10 cellular contexts compared by ENCODE assay signal in the genomic region with DNA sequence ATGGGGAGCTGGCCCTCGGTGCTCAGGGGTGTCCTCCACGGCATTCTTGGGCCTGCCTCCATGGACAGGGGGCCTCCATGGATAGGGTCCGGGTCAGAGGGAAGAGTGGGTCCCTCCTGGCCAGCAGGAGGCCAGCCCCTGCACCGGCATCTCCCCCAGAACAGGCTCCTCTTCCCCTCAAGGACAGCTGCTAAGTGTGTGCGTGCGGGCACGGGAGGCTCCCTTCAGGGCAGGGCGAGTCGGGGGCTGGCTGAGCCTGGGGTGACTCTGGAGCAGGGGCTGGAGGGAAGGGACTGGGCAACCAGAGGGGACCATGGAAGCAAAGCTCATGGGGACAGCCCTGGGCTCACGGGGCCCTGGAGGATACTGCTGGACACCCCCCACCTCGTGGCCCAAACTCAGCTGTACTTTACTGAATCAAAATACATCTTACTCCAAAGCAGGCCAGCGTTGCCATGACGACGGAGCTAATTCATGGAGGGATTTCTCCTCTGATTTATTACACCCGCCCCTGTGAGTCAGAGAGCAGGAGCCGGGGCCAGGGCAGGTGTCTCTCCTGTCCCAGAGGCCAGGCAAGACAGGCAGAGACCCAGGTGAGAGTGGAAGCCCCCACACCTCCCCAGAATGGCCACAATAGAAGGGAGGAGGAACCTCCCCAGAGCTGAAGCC. TPM values are rescaled to one million over a fixed set of nuclear protein-coding genes. Genes with fewer than 3 reads are reported as not detected.
A peak's percentile ranks its signal among the peaks of the same experiment; 100 is the strongest.
DNase-seq lines count a peak whose midpoint lies in the region; ATAC-seq, FAIRE-seq and TF ChIP-seq lines count a peak whose summit lies in the region.
"Had no signal": no experiment of that assay in that cellular context is flagged by ENCODE, and none has a peak within 500 bp of the region (broad histone marks: within the 10 kb centered on the region; RNA-seq: fewer than 3 reads in every experiment).

No MANE protein-coding gene starts in this region.

- TF ChIP-seq CTCF in A549 (IDR thresholded peaks at IDR 0.05) (no peak), Calu3 (IDR thresholded peaks at IDR 0.05; ENCODE audit: unreplicated experiment) (no peak), fibroblast of the aortic adventitia (IDR thresholded peaks at IDR 0.05; ENCODE audit: insufficient read depth, low read length) (no peak)

- no peak for TF ChIP-seq EP300 in A549 (IDR thresholded peaks at IDR 0.05)

- WGBS in A549 (ENCODE audit: missing lambda C conversion rate): 47% methylated on average over 11 of the region's 16 CpGs

- intact Hi-C loops in Calu3 (cut with micrococcal nuclease; ENCODE audit: unreplicated experiment): no loop called here

- H3K27ac Mint-ChIP-seq in Calu3 (ENCODE audit: unreplicated experiment): no peak overlapping the region

- H3K27ac ChIP-seq in A549: no peak overlapping the region
- H3K27ac ChIP-seq: pancreas, upper lobe of right lung had no signal

- TF ChIP-seq POLR2A in A549 (IDR thresholded peaks at IDR 0.05; ENCODE audit: low read length): no peak

- no peaks in the 10 kb centered on the region for H3K9me3 Mint-ChIP-seq in Calu3 (ENCODE audit: low read depth, unreplicated experiment)

- POLR2A ChIA-PET in A549 (lab: Yijun Ruan, JAX): interaction anchor here (1.0 to 1.5 kb wide), 6 partner anchors 11 to 409 kb away, joined by 3 to 9 read pairs (median 6); partner anchors contain the start of genes ECI1, MLST8, PGP and TRAF7

- no peak overlapping the region; the same call in 2 of the 3 replicates for H3K4me2 ChIP-seq in A549

- ATAC-seq in A549: peak; percentile 3 to 13; a peak in 4 of 6 replicates
- ATAC-seq in GM19463 (IDR thresholded peaks at IDR 0.05; ENCODE audit: unreplicated experiment): no peak

- no peak overlapping the region for H3K4me3 Mint-ChIP-seq in Calu3 (ENCODE audit: low read depth, unreplicated experiment)

- H3K27me3 Mint-ChIP-seq in Calu3 (ENCODE audit: unreplicated experiment): peaks cover 80% of the 10 kb centered on the region

- H3K4me3 ChIP-seq in A549 (no peak overlapping the region), fibroblast of the aortic adventitia (ENCODE audit: low read depth, low read length) (no peak overlapping the region)
- H3K4me3 ChIP-seq: pancreas, upper lobe of right lung had no signal

- no TSS peak for BruUV-seq in Calu3 (replicated peaks; lab: Mats Ljungman, UMichigan)

- no peak for TF ChIP-seq RAD21 in A549 (conservative IDR thresholded peaks at IDR 0.05 in 1 of 2, IDR thresholded peaks at IDR 0.05 in 1 of 2)

- H3K4me1 Mint-ChIP-seq in Calu3 (ENCODE audit: low read depth, unreplicated experiment): peaks cover 10% of the 10 kb centered on the region

- FAIRE-seq in A549 (lab: Jason Lieb, UNC): no peak
- FAIRE-seq: pancreas had no signal

- DNase-seq in A549 (ENCODE audit: low read depth in 1 of 2, low spot score in 1 of 2) (peak; percentile 55 to 70), Calu3 (peak; percentile 57), RPMI7951 (ENCODE audit: low read depth) (peak; percentile 57), fibroblast of the aortic adventitia (ENCODE audit: low read depth) (peak; percentile 43), SIG-M5 treated with dmso at 0.1 percent for 504 hours (lab: John Stamatoyannopoulos, UW; ENCODE audit: unreplicated experiment) (no peak), mesenteric fat pad (ENCODE audit: low spot score) (no peak), hippocampal formation (lab: John Stamatoyannopoulos, UW) (no peak)
- DNase-seq: upper lobe of right lung had no signal

- H3K4me1 ChIP-seq in A549: peaks cover 18% of the 10 kb centered on the region

- H3K9me3 ChIP-seq in A549: no peaks in the 10 kb centered on the region
- H3K9me3 ChIP-seq: pancreas, upper lobe of right lung had no signal

- H3K36me3 Mint-ChIP-seq in Calu3 (ENCODE audit: insufficient read depth, unreplicated experiment): peaks cover 20% of the 10 kb centered on the region

- CTCF ChIA-PET in A549 (lab: Yijun Ruan, JAX) (interaction anchor here (0.6 to 5.0 kb wide), 28 partner anchors 9 to 316 kb away, joined by 3 to 33 read pairs (median 6); partner anchors contain the start of genes BRICD5, ECI1 and MLST8), Calu3 (lab: Charles Lee) (interaction anchor here (0.6 to 2.4 kb wide), 12 partner anchors 9 to 470 kb away, joined by 3 to 27 read pairs (median 4); partner anchors contain the start of genes ECI1, PGP and TRAF7)

TF ChIP-seq in A549, 52 proteins besides CTCF, POLR2A, EP300 and RAD21 (continues in another document):
- TF ChIP-seq, protein P1, sequence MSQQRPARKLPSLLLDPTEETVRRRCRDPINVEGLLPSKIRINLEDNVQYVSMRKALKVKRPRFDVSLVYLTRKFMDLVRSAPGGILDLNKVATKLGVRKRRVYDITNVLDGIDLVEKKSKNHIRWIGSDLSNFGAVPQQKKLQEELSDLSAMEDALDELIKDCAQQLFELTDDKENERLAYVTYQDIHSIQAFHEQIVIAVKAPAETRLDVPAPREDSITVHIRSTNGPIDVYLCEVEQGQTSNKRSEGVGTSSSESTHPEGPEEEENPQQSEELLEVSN (IDR thresholded peaks at IDR 0.05; ENCODE audit: borderline replicate concordance, low read depth): no peak
- TF ChIP-seq KDM1A (IDR thresholded peaks at IDR 0.05; ENCODE audit: low read depth) (no peak), NPAS2 (CRISPR knock-in tag; IDR thresholded peaks at IDR 0.05; ENCODE audit: borderline replicate concordance) (no peak), MYC (IDR thresholded peaks at IDR 0.05; ENCODE audit: borderline replicate concordance, low read length) (no peak), KDM5A (IDR thresholded peaks at IDR 0.05) (no peak), RARB (CRISPR knock-in tag; IDR thresholded peaks at IDR 0.05) (no peak)

RNA-seq across cellular contexts. Expression of gene CASKIN1, which starts 2.1 kb away (rescaled TPM):
- polyA plus RNA-seq in A549 (2011; rRNA removed) (0.13 and 0.27 TPM in 2 replicates), A549 (2017; fragmentation: RNase III; extraction: RNeasy Plus Mini Kit Qiagen cat#74134 plus additional on column Dnase treatment) (0.72 to 1.0 TPM (median 0.87 TPM) in 3 replicates)
- polyA plus RNA-seq in A549 (2012; cell fraction: cytosol; rRNA removed): 0.75 and 1.2 TPM in 2 replicates
- polyA plus RNA-seq in A549 (2012; cell fraction: nucleus; rRNA removed): 4.4 and 5.5 TPM in 2 replicates
- 0.58 and 0.95 TPM in 2 replicates for polyA minus RNA-seq in A549 (2011; rRNA and poly(A)+ RNA removed)
- total RNA-seq in Calu3 (2022) (1.4 and 2.6 TPM in 2 replicates), fibroblast of the aortic adventitia (ENCODE audit: low replicate concordance) (0.18 TPM in 1 of 2 replicates, not detected in the other), mesenteric fat pad (0.06 TPM)
- not detected in 2 replicates for total RNA-seq in RPMI7951 (2014; rRNA removed; shearing (Covaris generic))

RNA-seq across cellular contexts. Expression of gene MLST8, which starts 11.0 kb away (rescaled TPM):
- polyA plus RNA-seq in A549 (2011; rRNA removed): 46.8 and 49.5 TPM in 2 replicates
- polyA plus RNA-seq in A549 (2012; cell fraction: cytosol; rRNA removed): 104 and 110 TPM in 2 replicates
- polyA plus RNA-seq in A549 (2012; cell fraction: nucleus; rRNA removed): 151 and 193 TPM in 2 replicates
- 48.4 to 53.9 TPM (median 50.4 TPM) in 3 replicates for polyA plus RNA-seq in A549 (2017; fragmentation: RNase III; extraction: RNeasy Plus Mini Kit Qiagen cat#74134 plus additional on column Dnase treatment)
- 56.8 and 69.3 TPM in 2 replicates for polyA minus RNA-seq in A549 (2011; rRNA and poly(A)+ RNA removed)
- total RNA-seq in Calu3 (2022): 58.0 and 59.7 TPM in 2 replicates
- 19.9 and 23.4 TPM in 2 replicates for total RNA-seq in RPMI7951 (2014; rRNA removed; shearing (Covaris generic))
- total RNA-seq in fibroblast of the aortic adventitia (ENCODE audit: low replicate concordance): 27.4 and 30.8 TPM in 2 replicates
- 21.9 TPM for total RNA-seq in mesenteric fat pad

RNA-seq across cellular contexts. Expression of gene BRICD5, which starts 16.4 kb away (rescaled TPM):
- polyA plus RNA-seq in A549 (2011; rRNA removed): 2.0 and 3.1 TPM in 2 replicates
- polyA plus RNA-seq in A549 (2012; cell fraction: cytosol; rRNA removed): 6.3 TPM in 2 replicates
- 65.9 and 71.3 TPM in 2 replicates for polyA plus RNA-seq in A549 (2012; cell fraction: nucleus; rRNA removed)
- 7.4 to 11.6 TPM (median 9.1 TPM) in 3 replicates for polyA plus RNA-seq in A549 (2017; fragmentation: RNase III; extraction: RNeasy Plus Mini Kit Qiagen cat#74134 plus additional on column Dnase treatment)
- polyA minus RNA-seq in A549 (2011; rRNA and poly(A)+ RNA removed): 0.54 and 1.9 TPM in 2 replicates
- total RNA-seq in Calu3 (2022): 15.8 and 17.3 TPM in 2 replicates
- 0.96 and 0.98 TPM in 2 replicates for total RNA-seq in RPMI7951 (2014; rRNA removed; shearing (Covaris generic))
- total RNA-seq in fibroblast of the aortic adventitia (ENCODE audit: low replicate concordance): 0.57 and 2.4 TPM in 2 replicates
- 2.9 TPM for total RNA-seq in mesenteric fat pad

RNA-seq across cellular contexts. Expression of gene PGP, which starts 20.3 kb away (rescaled TPM):
- polyA plus RNA-seq in A549 (2011; rRNA removed) (13.9 and 15.0 TPM in 2 replicates), A549 (2017; fragmentation: RNase III; extraction: RNeasy Plus Mini Kit Qiagen cat#74134 plus additional on column Dnase treatment) (27.7 to 33.7 TPM (median 31.9 TPM) in 3 replicates)
- polyA plus RNA-seq in A549 (2012; cell fraction: cytosol; rRNA removed): 37.0 and 52.9 TPM in 2 replicates
- 67.6 and 101 TPM in 2 replicates for polyA plus RNA-seq in A549 (2012; cell fraction: nucleus; rRNA removed)
- polyA minus RNA-seq in A549 (2011; rRNA and poly(A)+ RNA removed): 7.6 TPM in 2 replicates
- total RNA-seq in Calu3 (2022) (45.0 and 49.6 TPM in 2 replicates), fibroblast of the aortic adventitia (ENCODE audit: low replicate concordance) (7.6 and 11.3 TPM in 2 replicates), mesenteric fat pad (11.8 TPM)
- total RNA-seq in RPMI7951 (2014; rRNA removed; shearing (Covaris generic)): 14.1 and 21.0 TPM in 2 replicates

RNA-seq across cellular contexts. Expression of gene E4F1, which starts 29.1 kb away (rescaled TPM):
- polyA plus RNA-seq in A549 (2011; rRNA removed) (10.4 and 11.0 TPM in 2 replicates), A549 (2017; fragmentation: RNase III; extraction: RNeasy Plus Mini Kit Qiagen cat#74134 plus additional on column Dnase treatment) (22.0 to 24.4 TPM (median 23.3 TPM) in 3 replicates)
- polyA plus RNA-seq in A549 (2012; cell fraction: cytosol; rRNA removed): 39.5 and 43.4 TPM in 2 replicates
- 164 and 278 TPM in 2 replicates for polyA plus RNA-seq in A549 (2012; cell fraction: nucleus; rRNA removed)
- polyA minus RNA-seq in A549 (2011; rRNA and poly(A)+ RNA removed): 7.4 and 9.8 TPM in 2 replicates
- total RNA-seq in Calu3 (2022) (35.4 and 36.5 TPM in 2 replicates), fibroblast of the aortic adventitia (ENCODE audit: low replicate concordance) (18.7 and 41.7 TPM in 2 replicates), mesenteric fat pad (15.1 TPM)
- 10.5 and 14.0 TPM in 2 replicates for total RNA-seq in RPMI7951 (2014; rRNA removed; shearing (Covaris generic))

Comparison
In these comparisons a context has a peak if more than half of its experiments do, and no peak if none do; other contexts are left out.
1. DNase-seq: peak in A549 (2 of 2), Calu3 (single experiment), RPMI7951 (single experiment) and fibroblast of the aortic adventitia (single experiment); none in SIG-M5 treated with dmso at 0.1 percent for 504 hours (single experiment), mesenteric fat pad (single experiment) and hippocampal formation (0 of 2).